In genomic region chr6:4961322-4962168, GRCh38 we compare ENCODE assay signal across 1 cellular context.
TF ChIP-seq lines count a peak whose summit lies in the region.

No MANE protein-coding gene starts in this region.

TF ChIP-seq in H1, 55 proteins besides CTCF, POLR2A, EP300 and RAD21:
- no peak for TF ChIP-seq GTF2F1 (IDR thresholded peaks at IDR 0.05; ENCODE audit: borderline replicate concordance, low read depth, low read length)
- no peak for TF ChIP-seq HDAC2 (IDR thresholded peaks at IDR 0.05; ENCODE audit: borderline replicate concordance in 1 of 2, low read depth in 2 of 2, low read length in 2 of 2)
- no peak for TF ChIP-seq SIX5 (IDR thresholded peaks at IDR 0.05; ENCODE audit: low read depth, low read length)
- no peak for TF ChIP-seq GABPA (IDR thresholded peaks at IDR 0.05; ENCODE audit: borderline replicate concordance, insufficient read depth, low read length)
- TF ChIP-seq, protein P1, sequence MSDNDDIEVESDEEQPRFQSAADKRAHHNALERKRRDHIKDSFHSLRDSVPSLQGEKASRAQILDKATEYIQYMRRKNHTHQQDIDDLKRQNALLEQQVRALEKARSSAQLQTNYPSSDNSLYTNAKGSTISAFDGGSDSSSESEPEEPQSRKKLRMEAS (IDR thresholded peaks at IDR 0.05): no peak
- no peak for TF ChIP-seq BRCA1 (IDR thresholded peaks at IDR 0.05; ENCODE audit: low read depth, low read length)
- TF ChIP-seq RNF2 (IDR thresholded peaks at IDR 0.05; ENCODE audit: borderline replicate concordance, low read depth, low read length, missing control alignments, poor library complexity, severe bottlenecking): no peak
